In genomic region chr3:13902648-13903238, GRCh38 we compare ENCODE assay signal across 26 cellular contexts. TPM values are rescaled to one million over a fixed set of nuclear protein-coding genes. Genes with fewer than 3 reads are reported as not detected.
A peak's percentile ranks its signal among the peaks of the same experiment; 100 is the strongest.
DNase-seq lines count a peak whose midpoint lies in the region; ATAC-seq, FAIRE-seq and TF ChIP-seq lines count a peak whose summit lies in the region.
"Had no signal": no experiment of that assay in that cellular context is flagged by ENCODE, and none has a peak within 500 bp of the region (broad histone marks: within the 10 kb centered on the region; RNA-seq: fewer than 3 reads in every experiment).

No MANE protein-coding gene starts in this region.

- no TSS peak for BruUV-seq in HCT116 (replicated peaks; lab: Mats Ljungman, UMichigan)

- H3K27me3 ChIP-seq in HCT116 (ENCODE audit: insufficient read depth, low read length): no peaks in the 10 kb centered on the region
- H3K27me3 ChIP-seq in adipocyte (replicated peaks; ENCODE audit: control insufficient read depth, insufficient read depth, low read length): no peaks in the 10 kb centered on the region
- no peaks in the 10 kb centered on the region for H3K27me3 ChIP-seq in H1 (replicated peaks in 1 of 4; ENCODE audit: control insufficient read depth in 3 of 4, extremely low read depth in 1 of 4, insufficient read depth in 3 of 4, low read length in 3 of 4)
- no peaks in the 10 kb centered on the region for H3K27me3 ChIP-seq in pancreas
- peaks cover 0 to 6% (median 0%) of the 10 kb centered on the region in 3 donors for H3K27me3 ChIP-seq in gastrocnemius medialis
- H3K27me3 ChIP-seq: BE2C; BLaER1 treated with 17β-estradiol and CSF1 and Interleukin-3, amounts not matched to agents 10 nM and 100 nM had no signal

- H3K4me3 ChIP-seq in HCT116 (replicated peaks in 1 of 2; ENCODE audit: low read depth in 1 of 2, low read length in 2 of 2) (no peak overlapping the region), adipocyte (ENCODE audit: low read length) (peak overlapping the region; percentile 32), H1 (ENCODE audit: extremely low read depth in 1 of 4, insufficient read depth in 2 of 4, low read depth in 3 of 4, low read length in 4 of 4) (no peak overlapping the region), pancreas (no peak overlapping the region), gastrocnemius medialis (peak overlapping the region in 1 of 4 donors; percentile 0)
- H3K4me3 ChIP-seq: GM23338, HAP-1 had no signal

- RAD21 ChIA-PET in HCT116 (lab: Charles Lee; ENCODE audit: low non-redundant PET in 1 of 2, low total read pairs in 2 of 2, uncharacterized antibody in 2 of 2, unreplicated experiment in 2 of 2): no interaction called here

- H4K20me1 ChIP-seq in HCT116 (ENCODE audit: insufficient read depth) (no peaks in the 10 kb centered on the region), H1 (replicated peaks in 1 of 2; ENCODE audit: control insufficient read depth in 1 of 2, insufficient read depth in 2 of 2, low read length in 2 of 2) (no peaks in the 10 kb centered on the region)
- H4K20me1 ChIP-seq: BLaER1 treated with 17β-estradiol and CSF1 and Interleukin-3, amounts not matched to agents 10 nM and 100 nM had no signal

- no peak overlapping the region for H2BK20ac ChIP-seq in H1 (ENCODE audit: low read length)

- H3K9ac ChIP-seq in HCT116 (ENCODE audit: low read length) (no peak overlapping the region), adipocyte (ENCODE audit: low read length) (no peak overlapping the region), H1 (replicated peaks in 1 of 4; ENCODE audit: extremely low read depth in 1 of 4, low read depth in 3 of 4, low read length in 3 of 4) (no peak overlapping the region)
- H3K9ac ChIP-seq: BLaER1 treated with 17β-estradiol and CSF1 and Interleukin-3, amounts not matched to agents 10 nM and 100 nM had no signal

- intact Hi-C loops in HCT116 (cut with micrococcal nuclease): no loop called here
- intact Hi-C loops in pancreas (cut with DNase I): loop anchor here in 1 of 3 donors (10.0 kb wide), 1 partner anchor 572 kb away; no protein-coding TSS in a partner anchor
- intact Hi-C loops in gastrocnemius medialis (cut with DNase I; ENCODE audit: low total_unique reads): no loop called here

- no peaks in the 10 kb centered on the region for H3K23me2 ChIP-seq in H1 (ENCODE audit: low read depth, low read length)

- H3K9me2 ChIP-seq in HCT116 (ENCODE audit: insufficient read depth): no peaks in the 10 kb centered on the region

- H3K27ac ChIP-seq in HCT116 (ENCODE audit: low read depth, low read length): no peak overlapping the region
- no peak overlapping the region for H3K27ac ChIP-seq in H1 (ENCODE audit: low read depth, low read length)
- H3K27ac ChIP-seq in pancreas: no peak overlapping the region
- H3K27ac ChIP-seq in gastrocnemius medialis: no peak overlapping the region
- H3K27ac ChIP-seq: 22Rv1; BLaER1 treated with 17β-estradiol and CSF1 and Interleukin-3, amounts not matched to agents 10 nM and 100 nM had no signal

- no peak overlapping the region for H3K18ac ChIP-seq in H1 (ENCODE audit: extremely low read depth, low read length)

- no peak overlapping the region for H2BK5ac ChIP-seq in H1 (ENCODE audit: low read depth, low read length)

- no peak overlapping the region for H3K23ac ChIP-seq in H1 (ENCODE audit: insufficient read length)

- H3K79me2 ChIP-seq in HCT116 (ENCODE audit: insufficient read depth, low read length) (no peaks in the 10 kb centered on the region), H1 (ENCODE audit: control insufficient read depth in 1 of 2, insufficient read depth in 2 of 2, low read length in 2 of 2) (no peaks in the 10 kb centered on the region)

- H3K79me1 ChIP-seq in H1 (ENCODE audit: low read depth, low read length): no peaks in the 10 kb centered on the region

- CTCF ChIA-PET in HCT116 (lab: Charles Lee): no interaction called here
- CTCF ChIA-PET in H1 (lab: Charles Lee; ENCODE audit: partially characterized antibody): no interaction called here

- H2AFZ ChIP-seq in HCT116 (ENCODE audit: low read depth, low read length, poor library complexity, severe bottlenecking) (no peak overlapping the region), H1 (ENCODE audit: low read length) (no peak overlapping the region)
- H2AFZ ChIP-seq: GM23338 had no signal

- TF ChIP-seq CTCF in HCT116 (IDR thresholded peaks at IDR 0.05 in 2 of 3, conservative IDR thresholded peaks at IDR 0.05 in 1 of 3; ENCODE audit: borderline replicate concordance in 1 of 3, insufficient read depth in 1 of 3, low read depth in 2 of 3, low read length in 2 of 3) (no peak), H1 (IDR thresholded peaks at IDR 0.05; ENCODE audit: control extremely low read depth in 1 of 3, insufficient read depth in 1 of 3, low read depth in 1 of 3, low read length in 3 of 3) (no peak), pancreas (IDR thresholded peaks at IDR 0.05) (no peak), gastrocnemius medialis (IDR thresholded peaks at IDR 0.05 in 4 of 5, conservative IDR thresholded peaks at IDR 0.05 in 1 of 5) (no peak)

- POLR2A ChIA-PET in HCT116 (lab: Charles Lee) (no interaction called here), H1 (lab: Charles Lee; ENCODE audit: partially characterized antibody) (no interaction called here)

- H4K91ac ChIP-seq in H1 (replicated peaks; ENCODE audit: insufficient read length, low read length): no peak overlapping the region

- H3K4me1 ChIP-seq in HCT116 (ENCODE audit: control insufficient read depth in 1 of 2, insufficient read depth in 2 of 2, low read length in 2 of 2) (no peaks in the 10 kb centered on the region), adipocyte (ENCODE audit: control insufficient read depth, insufficient read depth, low read length) (no peaks in the 10 kb centered on the region), H1 (replicated peaks in 1 of 4; ENCODE audit: control insufficient read depth in 3 of 4, insufficient read depth in 4 of 4, low read length in 3 of 4) (no peaks in the 10 kb centered on the region), pancreas (no peaks in the 10 kb centered on the region), gastrocnemius medialis (no peaks in the 10 kb centered on the region)
- H3K4me1 ChIP-seq: BE2C, HAP-1 had no signal

- no peak overlapping the region for H2BK15ac ChIP-seq in H1 (ENCODE audit: low read length)

- H3K9me3 ChIP-seq in HCT116 (ENCODE audit: control insufficient read depth in 1 of 2, insufficient read depth in 1 of 2, low read depth in 1 of 2, low read length in 2 of 2) (peaks cover 0 to 15% of the 10 kb centered on the region in 2 experiments; a peak in 2 of 4 replicates), adipocyte (ENCODE audit: control insufficient read depth, low read length) (peaks cover 97% of the 10 kb centered on the region), H1 (ENCODE audit: insufficient read depth in 2 of 2, low read depth in 1 of 2, low read length in 1 of 2) (peaks cover 36 to 54% of the 10 kb centered on the region in 2 experiments), pancreas (no peaks in the 10 kb centered on the region), gastrocnemius medialis (peaks cover 6 to 29% (median 7%) of the 10 kb centered on the region in 3 donors)
- H3K9me3 ChIP-seq: BE2C, HAP-1 had no signal

- no peak for TF ChIP-seq EP300 in H1 (IDR thresholded peaks at IDR 0.05; ENCODE audit: borderline replicate concordance in 1 of 2, low read depth in 2 of 2, low read length in 2 of 2)

- 74% methylated on average over 1 of the region's 1 CpG; no CpG with 5 or more reads in 1 of the 2 experiments for WGBS in H1 (ENCODE audit: extremely low coverage in 1 of 2, insufficient coverage in 1 of 2, insufficient read length in 1 of 2, insufficient replicate concordance in 2 of 2, low coverage in 1 of 2, low lambda C conversion rate in 2 of 2, missing lambda C conversion rate in 1 of 2), 2 experiments
- WGBS in pancreas, 2 donors: 52 to 68% methylated on average over 1 of the region's 1 CpG

- FAIRE-seq in H1 (lab: Jason Lieb, UNC) (no peak), pancreas (lab: Jason Lieb, UNC) (peak; percentile 17)
- FAIRE-seq: A204.1, GM12891, GM18507, H54 had no signal

- no peak overlapping the region for H3K14ac ChIP-seq in H1 (ENCODE audit: insufficient read length)

- in situ Hi-C loops in gastrocnemius medialis (cut with MboI; ENCODE audit: low sequenced_read_pairs in 4 of 4): no loop called here

- H3K4me2 ChIP-seq in HCT116 (ENCODE audit: low read length): no peak overlapping the region
- no peak overlapping the region for H3K4me2 ChIP-seq in H1 (ENCODE audit: insufficient read depth in 1 of 2, low read depth in 2 of 2, low read length in 2 of 2)
- H3K4me2 ChIP-seq: BLaER1 treated with 17β-estradiol and CSF1 and Interleukin-3, amounts not matched to agents 10 nM and 100 nM; GM23338 had no signal

- TF ChIP-seq POLR2A in HCT116 (IDR thresholded peaks at IDR 0.05; ENCODE audit: borderline replicate concordance, extremely low read depth, insufficient read depth, insufficient read length): no peak
- no peak for TF ChIP-seq POLR2A in H1 (IDR thresholded peaks at IDR 0.05; ENCODE audit: control extremely low read depth in 1 of 2, low read depth in 2 of 2, low read length in 2 of 2)
- TF ChIP-seq POLR2A in gastrocnemius medialis (IDR thresholded peaks at IDR 0.05): no peak

- H3K4ac ChIP-seq in H1 (replicated peaks; ENCODE audit: insufficient read length, low read depth, low read length): no peak overlapping the region

- no peaks in the 10 kb centered on the region for H3K36me3 ChIP-seq in HCT116 (ENCODE audit: control insufficient read depth in 1 of 2, insufficient read depth in 2 of 2, low read length in 2 of 2)
- H3K36me3 ChIP-seq in adipocyte (ENCODE audit: control insufficient read depth, insufficient read depth, low read length, severe bottlenecking): no peaks in the 10 kb centered on the region
- H3K36me3 ChIP-seq in H1 (ENCODE audit: control insufficient read depth in 2 of 4, insufficient read depth in 4 of 4, low read length in 3 of 4): no peaks in the 10 kb centered on the region
- no peaks in the 10 kb centered on the region for H3K36me3 ChIP-seq in pancreas
- H3K36me3 ChIP-seq in gastrocnemius medialis: no peaks in the 10 kb centered on the region
- H3K36me3 ChIP-seq: BE2C, HAP-1 had no signal

- no peak overlapping the region for H4K8ac ChIP-seq in H1 (ENCODE audit: extremely low read depth, insufficient read depth, low read length)

- no peak overlapping the region for H4K5ac ChIP-seq in H1 (ENCODE audit: insufficient read length, low read depth, low read length)

- H2BK120ac ChIP-seq in H1 (replicated peaks; ENCODE audit: low read depth, low read length): no peak overlapping the region

- DNase-seq in HCT116 (ENCODE audit: low read depth, low spot score): no peak
- DNase-seq in adipocyte (ENCODE audit: low read depth): no peak
- DNase-seq in H1 (ENCODE audit: low read depth in 1 of 2, low spot score in 2 of 2): no peak
- no peak for DNase-seq in pancreas
- DNase-seq in RPMI8226: no peak
- DNase-seq in gastrocnemius medialis: no peak
- DNase-seq in AG08396 (ENCODE audit: low spot score): no peak
- DNase-seq: AML-193; BE2C; Calu3; CD4-positive, alpha-beta memory T cell; COR-L47; DMS53; DMS79 treated with DMSO at 0.1 percent for 48 hours; GF-D8 had no signal

- TF ChIP-seq RAD21 in HCT116 (IDR thresholded peaks at IDR 0.05; ENCODE audit: low read depth): no peak
- TF ChIP-seq RAD21 in H1 (IDR thresholded peaks at IDR 0.05 in 1 of 2, conservative IDR thresholded peaks at IDR 0.05 in 1 of 2; ENCODE audit: low read depth in 2 of 2, low read length in 2 of 2): no peak

- no peak overlapping the region for H2BK12ac ChIP-seq in H1 (ENCODE audit: low read depth, low read length)

- H3K56ac ChIP-seq in H1 (replicated peaks; ENCODE audit: insufficient read length, low read depth, low read length): no peak overlapping the region

- H2AK5ac ChIP-seq in H1 (ENCODE audit: low read depth, low read length): no peak overlapping the region

- no peak for ATAC-seq in HCT116
- no peak for ATAC-seq in pancreas
- no peak for ATAC-seq in gastrocnemius medialis
- ATAC-seq: GM23338 had no signal

RNA-seq across cellular contexts. Expression of gene WNT7A, which starts 22.9 kb away (rescaled TPM):
- total RNA-seq in HCT116 (2021; ENCODE audit: unreplicated experiment): 0.34 TPM
- polyA plus RNA-seq in HCT116 (2012): 0.56 and 0.91 TPM in 2 replicates
- total RNA-seq in H1 (2021; fragmentation: NEBNext Ultra II Directional; extraction: Animal tissue kit (Norgen Biotek cat#: 25700)): not detected in 2 replicates
- 0.02 and 0.11 TPM in 2 replicates for polyA plus RNA-seq in H1 (2011; rRNA removed)
- polyA plus RNA-seq in H1 (2011; cell fraction: cytosol; rRNA removed): 0.04 TPM
- 0.10 TPM for polyA plus RNA-seq in H1 (2011; cell fraction: nucleus; rRNA removed)
- not detected in 4 replicates for polyA plus RNA-seq in H1 (2012, experiment 1 of 2)
- polyA plus RNA-seq in H1 (2012, experiment 2 of 2): not detected
- 0.02 TPM for polyA plus RNA-seq in H1 (2013, experiment 1 of 2)
- 0.04 TPM for polyA plus RNA-seq in H1 (2013, experiment 2 of 2)
- polyA minus RNA-seq in H1 (2011; rRNA and poly(A)+ RNA removed): 0.06 TPM in 1 of 2 replicates, not detected in the other
- polyA minus RNA-seq in H1 (2011; cell fraction: cytosol; rRNA and poly(A)+ RNA removed): not detected
- polyA minus RNA-seq in H1 (2011; cell fraction: nucleus; rRNA and poly(A)+ RNA removed): not detected
- total RNA-seq in pancreas: under 1 TPM in 5 of 6 donors, not detected in 1; 0.09 to 0.31 (median 0.09) TPM
- polyA plus RNA-seq in pancreas: under 1 TPM; 0.04 to 0.12 TPM
- total RNA-seq in gastrocnemius medialis: not detected
- total RNA-seq: G401, GM23338 had no signal
- polyA plus RNA-seq: AG04450, CD14-positive monocyte, GM23338 had no signal

Comparison
In these comparisons a context has a peak if more than half of its experiments do, and no peak if none do; other contexts are left out.
1. Of the 16 proteins assayed by ChIP-seq in both H1 and HCT116: peak only in H1: none; only in HCT116: none; in both: ZNF274; in neither: 15.